ENCODE assay signal across 9 cellular contexts in the genomic region with DNA sequence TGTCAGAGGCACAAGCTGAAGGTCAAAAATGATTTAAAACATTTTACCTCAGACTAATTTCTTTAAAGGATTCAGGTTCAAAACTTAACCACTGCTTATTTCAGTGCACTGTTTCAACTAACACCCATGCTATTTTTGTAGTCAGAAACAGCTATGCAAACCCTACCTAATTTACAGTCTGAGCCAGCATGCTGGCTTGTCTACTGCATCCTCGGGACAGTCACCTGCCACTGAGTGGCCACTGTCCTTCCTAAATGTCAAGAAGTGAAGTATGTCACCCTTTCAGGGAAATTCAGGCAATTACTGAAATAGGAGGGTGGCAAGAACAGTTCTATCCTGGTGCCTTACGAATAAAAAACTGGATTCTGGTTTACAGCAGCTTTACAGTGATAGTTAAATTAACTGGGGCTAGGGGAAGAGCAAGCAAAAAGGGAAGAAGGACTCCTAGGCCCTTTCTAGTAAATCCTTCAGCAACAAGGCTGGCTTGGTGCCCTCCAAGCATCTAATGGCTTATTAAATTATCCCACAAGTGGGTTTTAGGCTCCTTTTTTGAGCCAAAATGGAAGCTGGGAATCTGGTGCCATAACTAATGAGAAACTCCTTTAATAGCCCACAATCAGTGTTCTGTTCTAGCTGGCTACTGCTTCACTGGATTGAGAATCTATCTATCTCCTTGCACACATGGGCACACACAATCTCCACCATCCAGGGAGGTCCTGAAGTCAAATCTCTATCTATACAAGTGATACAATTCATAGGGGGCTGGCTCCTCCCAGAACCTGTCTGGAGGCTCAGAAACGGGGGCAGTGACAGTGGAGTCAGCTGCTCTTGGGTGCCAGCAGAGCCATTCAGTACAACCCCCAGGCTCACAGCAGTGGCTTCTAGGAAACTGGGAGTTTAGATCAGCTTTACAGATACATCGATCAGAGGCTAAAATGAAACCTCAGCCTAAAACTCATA. TPM values are rescaled to one million over a fixed set of nuclear protein-coding genes. Genes with fewer than 3 reads are reported as not detected.
DNase-seq lines count a peak whose midpoint lies in the region; ATAC-seq lines count a peak whose summit lies in the region.
"Had no signal": no experiment of that assay in that cellular context is flagged by ENCODE, and none has a peak within 500 bp of the region (broad histone marks: within the 10 kb centered on the region; RNA-seq: fewer than 3 reads in every experiment).

No MANE protein-coding gene starts in this region.

- intact Hi-C loops in activated CD4-positive, alpha-beta memory T cell treated with anti-CD3 and anti-CD28 coated beads for 36 hours (cut with micrococcal nuclease): loop anchor here (10.0 kb wide), 1 partner anchor 236 kb away; a partner anchor contains a TSS
- intact Hi-C loops in left ventricle myocardium superior (cut with micrococcal nuclease): no loop called here

- ATAC-seq in left ventricle myocardium superior: peak; percentile 34
- ATAC-seq in stimulated activated memory B cell treated with anti-CD40 and anti-IgM and Interleukin-4, amounts not matched to agents 10 μg/mL and 1 μg/mL and 100 μg/mL, for 72 hours: no peak
- ATAC-seq in HG03025 (IDR thresholded peaks at IDR 0.05; ENCODE audit: low FRiP score, unreplicated experiment): no peak

- H3K9me3 Mint-ChIP-seq in T-helper 2 cell treated with Interferon-gamma antibody and Interleukin-4, amounts not matched to agents 5 μg/mL and 100 μg/mL, for 36 hours: no peaks in the 10 kb centered on the region
- H3K9me3 Mint-ChIP-seq in activated CD4-positive, alpha-beta memory T cell treated with anti-CD3 and anti-CD28 coated beads for 36 hours: no peaks in the 10 kb centered on the region
- H3K9me3 Mint-ChIP-seq in stimulated activated memory B cell treated with anti-CD40 and anti-IgM and Interleukin-4, amounts not matched to agents 10 μg/mL and 1 μg/mL and 100 μg/mL, for 72 hours: no peaks in the 10 kb centered on the region

- CTCF ChIA-PET in activated CD4-positive, alpha-beta memory T cell treated with anti-CD3 and anti-CD28 coated beads for 36 hours (lab: Charles Lee): interaction anchor here (1.1 to 28.6 kb wide), 6 partner anchors 14 to 79 kb away, joined by 3 to 1161 read pairs (median 18); a partner anchor contains a TSS

- peak overlapping the region; percentile 67 for H3K27ac Mint-ChIP-seq in T-helper 2 cell treated with Interferon-gamma antibody and Interleukin-4, amounts not matched to agents 5 μg/mL and 100 μg/mL, for 36 hours
- peak overlapping the region; percentile 69 for H3K27ac Mint-ChIP-seq in activated CD4-positive, alpha-beta memory T cell treated with anti-CD3 and anti-CD28 coated beads for 36 hours
- H3K27ac Mint-ChIP-seq in stimulated activated memory B cell treated with anti-CD40 and anti-IgM and Interleukin-4, amounts not matched to agents 10 μg/mL and 1 μg/mL and 100 μg/mL, for 72 hours: peak overlapping the region; percentile 74

- peaks cover 59% of the 10 kb centered on the region for H3K4me1 Mint-ChIP-seq in T-helper 2 cell treated with Interferon-gamma antibody and Interleukin-4, amounts not matched to agents 5 μg/mL and 100 μg/mL, for 36 hours (ENCODE audit: low read depth)
- H3K4me1 Mint-ChIP-seq in activated CD4-positive, alpha-beta memory T cell treated with anti-CD3 and anti-CD28 coated beads for 36 hours (ENCODE audit: low read depth): peaks cover 58% of the 10 kb centered on the region
- peaks cover 68% of the 10 kb centered on the region for H3K4me1 Mint-ChIP-seq in stimulated activated memory B cell treated with anti-CD40 and anti-IgM and Interleukin-4, amounts not matched to agents 10 μg/mL and 1 μg/mL and 100 μg/mL, for 72 hours

- POLR2A ChIA-PET in activated CD4-positive, alpha-beta memory T cell treated with anti-CD3 and anti-CD28 coated beads for 36 hours (lab: Charles Lee): interaction anchor here (1.0 to 1.7 kb wide), 3 partner anchors 8 to 42 kb away, joined by 3 to 6 read pairs (median 4); no protein-coding TSS in a partner anchor

- H3K4me3 Mint-ChIP-seq in T-helper 2 cell treated with Interferon-gamma antibody and Interleukin-4, amounts not matched to agents 5 μg/mL and 100 μg/mL, for 36 hours: peak overlapping the region; percentile 41
- no peak overlapping the region for H3K4me3 Mint-ChIP-seq in activated CD4-positive, alpha-beta memory T cell treated with anti-CD3 and anti-CD28 coated beads for 36 hours
- no peak overlapping the region for H3K4me3 Mint-ChIP-seq in stimulated activated memory B cell treated with anti-CD40 and anti-IgM and Interleukin-4, amounts not matched to agents 10 μg/mL and 1 μg/mL and 100 μg/mL, for 72 hours

- peaks cover 64% of the 10 kb centered on the region for H3K36me3 Mint-ChIP-seq in T-helper 2 cell treated with Interferon-gamma antibody and Interleukin-4, amounts not matched to agents 5 μg/mL and 100 μg/mL, for 36 hours (ENCODE audit: low read depth)
- H3K36me3 Mint-ChIP-seq in activated CD4-positive, alpha-beta memory T cell treated with anti-CD3 and anti-CD28 coated beads for 36 hours: peaks cover 51% of the 10 kb centered on the region
- H3K36me3 Mint-ChIP-seq in stimulated activated memory B cell treated with anti-CD40 and anti-IgM and Interleukin-4, amounts not matched to agents 10 μg/mL and 1 μg/mL and 100 μg/mL, for 72 hours: peaks cover 60% of the 10 kb centered on the region

- peak; percentile 3 for DNase-seq in T-helper 2 cell treated with Interferon-gamma antibody and Interleukin-4, amounts not matched to agents 5 μg/mL and 100 μg/mL, for 36 hours (ENCODE audit: low spot score)
- DNase-seq in T-helper 2 cell: no peak
- no peak for DNase-seq in activated CD4-positive, alpha-beta memory T cell treated with anti-CD3 and anti-CD28 coated beads for 36 hours
- no peak for DNase-seq in left ventricle myocardium superior
- no peak for DNase-seq in HK-2 (ENCODE audit: unreplicated experiment)
- no peak for DNase-seq in NCI-H1930 (lab: John Stamatoyannopoulos, UW)
- DNase-seq: activated CD4-positive, alpha-beta T cell treated with anti-CD3 and anti-CD28 coated beads for 1 hour had no signal

- H3K27me3 Mint-ChIP-seq in T-helper 2 cell treated with Interferon-gamma antibody and Interleukin-4, amounts not matched to agents 5 μg/mL and 100 μg/mL, for 36 hours (ENCODE audit: low read depth): no peaks in the 10 kb centered on the region
- H3K27me3 Mint-ChIP-seq in activated CD4-positive, alpha-beta memory T cell treated with anti-CD3 and anti-CD28 coated beads for 36 hours: no peaks in the 10 kb centered on the region
- no peaks in the 10 kb centered on the region for H3K27me3 Mint-ChIP-seq in stimulated activated memory B cell treated with anti-CD40 and anti-IgM and Interleukin-4, amounts not matched to agents 10 μg/mL and 1 μg/mL and 100 μg/mL, for 72 hours

RNA-seq across cellular contexts. Expression of a gene that starts 43.4 kb away (rescaled TPM):
- 10 to 100 TPM; 32.6 to 34.2 TPM for total RNA-seq in activated CD4-positive, alpha-beta memory T cell treated with anti-CD3 and anti-CD28 coated beads for 36 hours
- 45.1 TPM for total RNA-seq in left ventricle myocardium superior
